Comparison of ENCODE assay signal across 2 cellular contexts in the genomic region with DNA sequence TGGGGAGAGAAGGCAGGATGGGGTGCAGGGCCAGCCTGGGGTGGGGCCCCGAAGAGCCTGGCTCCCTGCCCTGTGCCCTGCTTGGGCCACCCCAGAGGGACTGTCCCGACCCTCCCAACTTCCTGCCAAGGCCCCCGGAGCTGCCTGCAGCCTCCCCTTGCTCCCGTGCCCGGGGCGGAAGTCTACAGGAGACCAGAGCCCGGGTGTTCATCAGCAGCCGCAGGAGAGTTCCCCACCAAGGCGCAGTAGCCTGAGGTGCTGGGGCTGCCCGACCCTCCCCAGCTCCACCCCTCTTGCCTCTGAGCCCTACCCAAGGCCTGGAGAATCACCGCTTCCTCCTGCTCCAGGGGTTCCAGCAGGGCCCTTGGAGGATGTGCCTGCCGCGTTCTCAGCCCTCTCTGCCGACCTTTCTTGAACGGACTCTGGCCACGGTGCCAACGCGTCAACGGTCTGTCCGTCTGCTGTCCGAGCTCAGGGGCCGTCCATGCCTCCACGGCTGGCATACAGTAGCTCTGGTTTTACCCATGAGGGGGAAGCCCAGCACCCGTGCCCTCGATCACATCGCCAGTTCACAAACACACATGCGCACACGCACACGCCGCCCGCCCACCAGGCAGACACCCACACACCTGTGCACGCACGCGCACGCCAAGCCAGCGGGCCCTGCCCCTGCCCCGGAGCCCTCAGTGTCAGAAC.
TF ChIP-seq lines count a peak whose summit lies in the region.

No MANE protein-coding gene starts in this region.

TF ChIP-seq in K562, 482 proteins besides CTCF, POLR2A, EP300 and RAD21:
- TF ChIP-seq RBM22 (IDR thresholded peaks at IDR 0.05; ENCODE audit: low read depth, low read length, poor library complexity, severe bottlenecking): peak; percentile 15
- TF ChIP-seq SRF (CRISPR knock-in tag; IDR thresholded peaks at IDR 0.05): no peak
- peak; percentile 49; the same call in 1 of the 2 replicates for TF ChIP-seq POLR2G (IDR thresholded peaks at IDR 0.05; ENCODE audit: low read depth, low read length)
- no peak for TF ChIP-seq TCF3 (CRISPR knock-in tag; IDR thresholded peaks at IDR 0.05)
- no peak for TF ChIP-seq ZNF408 (CRISPR knock-in tag; IDR thresholded peaks at IDR 0.05; ENCODE audit: low read depth)
- TF ChIP-seq POLR2H (tag; IDR thresholded peaks at IDR 0.05; ENCODE audit: low read depth): no peak
- no peak for TF ChIP-seq CHD2 (IDR thresholded peaks at IDR 0.05; ENCODE audit: low read depth, low read length)

TF ChIP-seq in HepG2, 621 proteins besides CTCF, POLR2A, EP300 and RAD21:
- no peak for TF ChIP-seq MIER3 (CRISPR knock-in tag; IDR thresholded peaks at IDR 0.05; ENCODE audit: borderline replicate concordance)
- TF ChIP-seq AGO2 (optimal IDR thresholded peaks at IDR 0.05; ENCODE audit: low read depth, low read length): peak; percentile 59
- TF ChIP-seq PPARG (CRISPR knock-in tag; conservative IDR thresholded peaks at IDR 0.05): no peak
- 0 out of 2 replicates have a peak, but pooled peaks have one; percentile 30 for TF ChIP-seq KDM2A (CRISPR knock-in tag; IDR thresholded peaks at IDR 0.05; ENCODE audit: borderline replicate concordance, low read depth)
- TF ChIP-seq NRL (CRISPR knock-in tag; IDR thresholded peaks at IDR 0.05; ENCODE audit: borderline replicate concordance): peak; percentile 51; the same call in 1 of the 2 replicates
- peak; percentile 24 for TF ChIP-seq AGO1 (IDR thresholded peaks at IDR 0.05; ENCODE audit: low read depth, low read length, poor library complexity, severe bottlenecking)
